Comparison of ENCODE assay signal across 8 cellular contexts in the genomic region with DNA sequence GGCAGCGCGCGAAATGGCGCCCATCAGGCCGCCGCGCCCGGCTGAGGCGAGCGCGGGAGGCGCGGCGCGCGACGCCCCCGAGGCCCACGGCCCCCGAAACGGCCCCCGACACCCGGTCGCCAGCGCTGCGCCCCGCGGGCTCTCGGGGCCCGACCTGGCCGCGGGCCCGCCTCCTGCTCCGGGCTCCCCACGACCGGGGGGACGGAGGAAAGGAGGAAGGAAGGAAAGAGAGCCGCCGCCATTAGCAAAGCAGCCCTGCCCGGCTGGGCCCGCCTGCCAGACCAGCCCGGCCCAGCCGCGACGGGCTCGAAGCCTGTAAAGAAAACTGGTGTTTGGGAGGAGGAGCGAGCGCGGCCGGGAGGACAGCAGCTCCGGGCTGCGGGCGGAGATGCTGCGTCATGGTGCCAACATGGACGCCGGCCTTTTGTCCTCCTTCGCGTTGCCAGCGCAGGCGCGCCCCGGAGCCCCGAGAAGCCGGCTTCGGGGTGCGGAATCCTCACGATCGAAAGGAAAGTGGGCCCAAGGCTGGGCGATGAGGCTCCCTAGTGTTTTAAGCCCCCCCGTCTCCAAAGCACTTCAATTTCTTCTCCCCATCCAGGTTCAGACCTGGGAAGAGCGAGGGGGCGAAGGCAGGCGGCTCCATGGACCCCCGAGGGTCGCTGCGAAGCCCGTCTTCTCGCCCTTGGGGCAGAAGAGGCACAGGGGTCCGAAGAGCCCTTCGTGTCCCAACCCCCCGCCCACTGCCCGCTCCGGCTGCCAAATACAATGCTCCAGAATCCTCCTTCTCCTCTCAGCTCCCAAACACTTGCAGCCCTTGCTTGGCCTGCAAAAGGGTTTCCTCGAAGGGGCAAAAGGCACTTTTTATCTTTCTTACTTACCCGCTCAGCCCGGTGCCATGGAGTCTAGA. TPM values are rescaled to one million over a fixed set of nuclear protein-coding genes. Genes with fewer than 3 reads are reported as not detected.
A peak's percentile ranks its signal among the peaks of the same experiment; 100 is the strongest.
DNase-seq lines count a peak whose midpoint lies in the region; ATAC-seq and TF ChIP-seq lines count a peak whose summit lies in the region.

No MANE protein-coding gene starts in this region.

- POLR2A ChIA-PET in activated CD4-positive, alpha-beta memory T cell treated with anti-CD3 and anti-CD28 coated beads, Interleukin-2, amount 10 ng/mL, durations not matched to agents 7 days and 5 days (lab: Charles Lee), result interaction anchor here (0.8 to 32.8 kb wide), 17 partner anchors 0 to 700 kb away, joined by 3 to 1170 read pairs (median 4); partner anchors contain the start of genes ORAI1, PSMD9, RHOF and RNF34

- H3K36me3 Mint-ChIP-seq in activated CD4-positive, alpha-beta memory T cell treated with anti-CD3 and anti-CD28 coated beads, Interleukin-2, amount 10 ng/mL, durations not matched to agents 7 days and 5 days (ENCODE audit: low read depth), result peaks cover 49% of the 10 kb centered on the region
- H3K36me3 Mint-ChIP-seq in stimulated activated naive B cell treated with anti-CD40 and anti-IgM and Interleukin-4, amounts not matched to agents 10 μg/mL and 1 μg/mL and 100 μg/mL, for 72 hours, result peaks cover 24 to 44% of the 10 kb centered on the region in 2 donors

- intact Hi-C loops in lower lobe of right lung (cut with DNase I), result no loop called here

- peak overlapping the region; percentile 85 for H3K4me3 ChIP-seq in lower lobe of right lung

- CTCF ChIA-PET in activated CD4-positive, alpha-beta memory T cell treated with anti-CD3 and anti-CD28 coated beads, Interleukin-2, amount 10 ng/mL, durations not matched to agents 7 days and 5 days (lab: Charles Lee), result interaction anchor here (0.6 to 14.5 kb wide), 5 partner anchors 10 to 302 kb away, joined by 3 to 683 read pairs (median 12); partner anchors contain the start of genes PSMD9 and RHOF

- peaks cover 30% of the 10 kb centered on the region for H3K4me1 Mint-ChIP-seq in activated CD4-positive, alpha-beta memory T cell treated with anti-CD3 and anti-CD28 coated beads, Interleukin-2, amount 10 ng/mL, durations not matched to agents 7 days and 5 days
- H3K4me1 Mint-ChIP-seq in stimulated activated naive B cell treated with anti-CD40 and anti-IgM and Interleukin-4, amounts not matched to agents 10 μg/mL and 1 μg/mL and 100 μg/mL, for 72 hours, result peaks cover 32 to 53% of the 10 kb centered on the region in 2 donors

- peak overlapping the region; percentile 81 for H3K4me3 Mint-ChIP-seq in activated CD4-positive, alpha-beta memory T cell treated with anti-CD3 and anti-CD28 coated beads, Interleukin-2, amount 10 ng/mL, durations not matched to agents 7 days and 5 days
- H3K4me3 Mint-ChIP-seq in stimulated activated naive B cell treated with anti-CD40 and anti-IgM and Interleukin-4, amounts not matched to agents 10 μg/mL and 1 μg/mL and 100 μg/mL, for 72 hours, result peak overlapping the region; percentile 93 to 99

- H3K27me3 Mint-ChIP-seq in activated CD4-positive, alpha-beta memory T cell treated with anti-CD3 and anti-CD28 coated beads, Interleukin-2, amount 10 ng/mL, durations not matched to agents 7 days and 5 days, result no peaks in the 10 kb centered on the region
- no peaks in the 10 kb centered on the region for H3K27me3 Mint-ChIP-seq in stimulated activated naive B cell treated with anti-CD40 and anti-IgM and Interleukin-4, amounts not matched to agents 10 μg/mL and 1 μg/mL and 100 μg/mL, for 72 hours

- peak overlapping the region; percentile 100 for H3K27ac Mint-ChIP-seq in activated CD4-positive, alpha-beta memory T cell treated with anti-CD3 and anti-CD28 coated beads, Interleukin-2, amount 10 ng/mL, durations not matched to agents 7 days and 5 days
- peak overlapping the region; percentile 100 for H3K27ac Mint-ChIP-seq in stimulated activated naive B cell treated with anti-CD40 and anti-IgM and Interleukin-4, amounts not matched to agents 10 μg/mL and 1 μg/mL and 100 μg/mL, for 72 hours

- H3K9me3 ChIP-seq in lower lobe of right lung, result no peaks in the 10 kb centered on the region

- DNase-seq in SIG-M5 treated with dmso at 0.1 percent for 504 hours (lab: John Stamatoyannopoulos, UW; ENCODE audit: unreplicated experiment), result peak; percentile 50
- DNase-seq in SIG-M5 (lab: John Stamatoyannopoulos, UW), result no peak
- peak; percentile 4 for DNase-seq in NCI-H345 treated with DMSO at 0.1 percent for 48 hours (lab: John Stamatoyannopoulos, UW; ENCODE audit: unreplicated experiment)
- DNase-seq in activated CD4-positive, alpha-beta memory T cell treated with anti-CD3 and anti-CD28 coated beads, Interleukin-2, amount 10 ng/mL, durations not matched to agents 7 days and 5 days, result peak; percentile 81
- peak; percentile 40 for DNase-seq in effector CD8-positive, alpha-beta T cell (lab: John Stamatoyannopoulos, UW)
- DNase-seq in lower lobe of right lung, result peak; percentile 88
- peak; percentile 54 for DNase-seq in stimulated activated naive B cell treated with anti-CD40 and anti-IgM and Interleukin-4, amounts not matched to agents 10 μg/mL and 1 μg/mL and 100 μg/mL, for 72 hours

- H3K27ac ChIP-seq in lower lobe of right lung, result peak overlapping the region; percentile 100

- peaks cover 46% of the 10 kb centered on the region for H3K4me1 ChIP-seq in lower lobe of right lung

- no peak for TF ChIP-seq CTCF in lower lobe of right lung (IDR thresholded peaks at IDR 0.05)

- H3K9me3 Mint-ChIP-seq in activated CD4-positive, alpha-beta memory T cell treated with anti-CD3 and anti-CD28 coated beads, Interleukin-2, amount 10 ng/mL, durations not matched to agents 7 days and 5 days, result no peaks in the 10 kb centered on the region
- no peaks in the 10 kb centered on the region for H3K9me3 Mint-ChIP-seq in stimulated activated naive B cell treated with anti-CD40 and anti-IgM and Interleukin-4, amounts not matched to agents 10 μg/mL and 1 μg/mL and 100 μg/mL, for 72 hours

- H3K36me3 ChIP-seq in lower lobe of right lung, result peaks cover 22% of the 10 kb centered on the region

- no peak for ATAC-seq in lower lobe of right lung
- ATAC-seq in stimulated activated naive B cell treated with anti-CD40 and anti-IgM and Interleukin-4, amounts not matched to agents 10 μg/mL and 1 μg/mL and 100 μg/mL, for 72 hours (replicated peaks), result peak; percentile 3 to 4
- no peak for ATAC-seq in HG03095 (IDR thresholded peaks at IDR 0.05; ENCODE audit: unreplicated experiment)

- no peaks in the 10 kb centered on the region for H3K27me3 ChIP-seq in lower lobe of right lung (ENCODE audit: low read depth)

RNA-seq across cellular contexts. Expression of gene SETD1B, which starts 2.9 kb away (rescaled TPM):
- 10 to 100 TPM; 26.5 to 26.9 TPM for total RNA-seq in activated CD4-positive, alpha-beta memory T cell treated with anti-CD3 and anti-CD28 coated beads, Interleukin-2, amount 10 ng/mL, durations not matched to agents 7 days and 5 days
- total RNA-seq in lower lobe of right lung, result 19.7 TPM

RNA-seq across cellular contexts. Expression of gene RHOF, which starts 7.5 kb away (rescaled TPM):
- 100 to 1,000 TPM; 157 to 163 TPM for total RNA-seq in activated CD4-positive, alpha-beta memory T cell treated with anti-CD3 and anti-CD28 coated beads, Interleukin-2, amount 10 ng/mL, durations not matched to agents 7 days and 5 days
- 28.7 TPM for total RNA-seq in lower lobe of right lung

RNA-seq across cellular contexts. Expression of gene HPD, which starts 57.7 kb away (rescaled TPM):
- not detected for total RNA-seq in activated CD4-positive, alpha-beta memory T cell treated with anti-CD3 and anti-CD28 coated beads, Interleukin-2, amount 10 ng/mL, durations not matched to agents 7 days and 5 days
- total RNA-seq in lower lobe of right lung, result 2.5 TPM

Comparison
In these comparisons a context has a peak if more than half of its experiments do, and no peak if none do; other contexts are left out.
1. ATAC-seq: peak in stimulated activated naive B cell treated with anti-CD40 and anti-IgM and Interleukin-4, amounts not matched to agents 10 μg/mL and 1 μg/mL and 100 μg/mL, for 72 hours (2 of 2); none in lower lobe of right lung (0 of 2) and HG03095 (single experiment).